ENCODE assay signal across 9 cellular contexts in genomic region chr14:68278568-68279436, GRCh38.
DNase-seq lines count a peak whose midpoint lies in the region; ATAC-seq and TF ChIP-seq lines count a peak whose summit lies in the region.
"Had no signal": no experiment of that assay in that cellular context is flagged by ENCODE, and none has a peak within 500 bp of the region (broad histone marks: within the 10 kb centered on the region; RNA-seq: fewer than 3 reads in every experiment).

No MANE protein-coding gene starts in this region.

- H3K27ac ChIP-seq in smooth muscle cell (ENCODE audit: low read depth): peak overlapping the region; percentile 48

- DNase-seq in SK-MEL-5 (ENCODE audit: low read depth, low spot score) (peak; percentile 78), fibroblast of the aortic adventitia (ENCODE audit: low read depth) (peak; percentile 43), smooth muscle cell (lab: John Stamatoyannopoulos, UW; ENCODE audit: unreplicated experiment) (no peak), NCI-H524 (lab: John Stamatoyannopoulos, UW) (no peak)
- DNase-seq in activated T-cell treated with anti-CD3 and anti-CD28 coated beads, Interleukin-2, amount 50 U/mL, for 4 hours: no peak
- DNase-seq: activated naive CD4-positive, alpha-beta T cell treated with Interleukin-2 at 50 U/mL for 16 hours had no signal

- peaks cover 2% of the 10 kb centered on the region for H3F3A ChIP-seq in smooth muscle cell (ENCODE audit: low read depth)

- in situ Hi-C loops in SK-MEL-5 (cut with HindIII; ENCODE audit: low pct_unique_long_range_greater_than_20kb, low sequenced_read_pairs): no loop called here

- no peaks in the 10 kb centered on the region for H4K20me1 ChIP-seq in smooth muscle cell (ENCODE audit: low read depth)

- H3K27me3 Mint-ChIP-seq in activated T-cell treated with anti-CD3 and anti-CD28 coated beads, Interleukin-2, amount 50 U/mL, for 4 hours (ENCODE audit: low read depth): no peaks in the 10 kb centered on the region

- no peak overlapping the region for H3K9ac ChIP-seq in smooth muscle cell (ENCODE audit: low read depth)

- 49% methylated on average over 5 of the region's 5 CpGs for WGBS in smooth muscle cell (ENCODE audit: low lambda C conversion rate)

- H3K4me1 ChIP-seq in smooth muscle cell (ENCODE audit: low read depth): peaks cover 18% of the 10 kb centered on the region

- no peaks in the 10 kb centered on the region for H3K9me3 ChIP-seq in smooth muscle cell (replicated peaks; ENCODE audit: low read depth)

- H3K79me2 ChIP-seq in smooth muscle cell (ENCODE audit: low read depth): no peaks in the 10 kb centered on the region

- peak; percentile 30 for TF ChIP-seq POLR2A in GM18505 (IDR thresholded peaks at IDR 0.05; ENCODE audit: borderline replicate concordance, extremely low read depth, insufficient read depth, insufficient read length)

- peak overlapping the region; percentile 34 for H3K4me2 ChIP-seq in smooth muscle cell

- TF ChIP-seq CTCF in fibroblast of the aortic adventitia (IDR thresholded peaks at IDR 0.05; ENCODE audit: insufficient read depth, low read length): no peak
- TF ChIP-seq CTCF in smooth muscle cell (IDR thresholded peaks at IDR 0.05; ENCODE audit: borderline replicate concordance, insufficient read depth, poor library complexity, severe bottlenecking): no peak

- no peaks in the 10 kb centered on the region for H3K36me3 Mint-ChIP-seq in activated T-cell treated with anti-CD3 and anti-CD28 coated beads, Interleukin-2, amount 50 U/mL, for 4 hours (ENCODE audit: insufficient read depth)

- H2AFZ ChIP-seq in smooth muscle cell (ENCODE audit: low read depth): peak overlapping the region; percentile 17

- no peaks in the 10 kb centered on the region for H3K9me3 Mint-ChIP-seq in activated T-cell treated with anti-CD3 and anti-CD28 coated beads, Interleukin-2, amount 50 U/mL, for 4 hours

- no peak overlapping the region for H3K4me3 Mint-ChIP-seq in activated T-cell treated with anti-CD3 and anti-CD28 coated beads, Interleukin-2, amount 50 U/mL, for 4 hours

- no peak overlapping the region for H3K4me3 ChIP-seq in fibroblast of the aortic adventitia (ENCODE audit: low read depth, low read length)
- H3K4me3 ChIP-seq in smooth muscle cell: no peak overlapping the region

- peaks cover 66% of the 10 kb centered on the region for H3K4me1 Mint-ChIP-seq in activated T-cell treated with anti-CD3 and anti-CD28 coated beads, Interleukin-2, amount 50 U/mL, for 4 hours (ENCODE audit: low read depth)

- ATAC-seq in GM18505 (IDR thresholded peaks at IDR 0.05; ENCODE audit: unreplicated experiment) (no peak), GM21723 (IDR thresholded peaks at IDR 0.05; ENCODE audit: unreplicated experiment) (no peak), GM21360 (IDR thresholded peaks at IDR 0.05; ENCODE audit: unreplicated experiment) (no peak)
- ATAC-seq in activated T-cell treated with anti-CD3 and anti-CD28 coated beads, Interleukin-2, amount 50 U/mL, for 4 hours: no peak

- no peaks in the 10 kb centered on the region for H3K27me3 ChIP-seq in smooth muscle cell (ENCODE audit: low read depth)

- no peaks in the 10 kb centered on the region for H3K36me3 ChIP-seq in smooth muscle cell (ENCODE audit: low read depth)

Comparison
In these comparisons a context has a peak if more than half of its experiments do, and no peak if none do; other contexts are left out.
1. DNase-seq: peak in SK-MEL-5 (single experiment) and fibroblast of the aortic adventitia (single experiment); none in smooth muscle cell (single experiment), NCI-H524 (0 of 2) and activated T-cell treated with anti-CD3 and anti-CD28 coated beads, Interleukin-2, amount 50 U/mL, for 4 hours (single experiment).